Comparison of ENCODE assay signal across 17 cellular contexts in genomic region chr19:16153582-16154336, GRCh38. TPM values are rescaled to one million over a fixed set of nuclear protein-coding genes. Genes with fewer than 3 reads are reported as not detected.
DNase-seq lines count a peak whose midpoint lies in the region; TF ChIP-seq lines count a peak whose summit lies in the region.
"Had no signal": no experiment of that assay in that cellular context is flagged by ENCODE, and none has a peak within 500 bp of the region (broad histone marks: within the 10 kb centered on the region; RNA-seq: fewer than 3 reads in every experiment).

No MANE protein-coding gene starts in this region.

- H3K56ac ChIP-seq in mesendoderm (ENCODE audit: low read length): no peak overlapping the region

- DNase-seq in DMS53 (lab: John Stamatoyannopoulos, UW) (peak; percentile 11), DMS53 treated with DMSO at 0.1 percent for 48 hours (lab: John Stamatoyannopoulos, UW; ENCODE audit: unreplicated experiment) (no peak), HUDEP-2 (lab: John Stamatoyannopoulos, UW; ENCODE audit: unreplicated experiment in 76 of 76) (peak in 46 of 76 experiments; percentile 8 to 60 (median 34)), SK-MEL-5 (ENCODE audit: low read depth, low spot score) (peak; percentile 13), mesendoderm (peak; percentile 40), T1000 (lab: John Stamatoyannopoulos, UW) (no peak), right atrium auricular region (ENCODE audit: low spot score) (no peak), brain microvascular endothelial cell (no peak)
- DNase-seq: 8988T; activated T-cell treated with anti-CD3 and anti-CD28 coated beads, Interleukin-2, amount 50 U/mL, for 24 hours; colonic mucosa; COR-L47; NCI-H226 had no signal

- H3K18ac ChIP-seq in mesendoderm (ENCODE audit: low read length): no peak overlapping the region

- no peak overlapping the region for H4K5ac ChIP-seq in mesendoderm (ENCODE audit: low read length)

- no peaks in the 10 kb centered on the region for H3K79me1 ChIP-seq in mesendoderm (ENCODE audit: low read length)

- H3K36me3 ChIP-seq in mesendoderm (ENCODE audit: control insufficient read depth, insufficient read depth, low read length): no peaks in the 10 kb centered on the region
- H3K36me3 ChIP-seq in right atrium auricular region: no peaks in the 10 kb centered on the region
- H3K36me3 ChIP-seq in brain microvascular endothelial cell (replicated peaks): no peaks in the 10 kb centered on the region
- H3K36me3 ChIP-seq: colonic mucosa, prostate gland had no signal

- H3K27ac ChIP-seq in mesendoderm (ENCODE audit: low read depth, low read length): no peak overlapping the region
- H3K27ac ChIP-seq in right atrium auricular region: no peak overlapping the region
- H3K27ac ChIP-seq in brain microvascular endothelial cell: no peak overlapping the region
- H3K27ac ChIP-seq: colonic mucosa, prostate gland had no signal

- no peaks in the 10 kb centered on the region for H3K4me1 ChIP-seq in mesendoderm (ENCODE audit: control insufficient read depth, low read depth, low read length)
- no peaks in the 10 kb centered on the region for H3K4me1 ChIP-seq in right atrium auricular region
- H3K4me1 ChIP-seq: colonic mucosa, prostate gland had no signal

- H3K4ac ChIP-seq in mesendoderm (ENCODE audit: low read depth, low read length): no peak overlapping the region

- no peaks in the 10 kb centered on the region for H3K9me3 ChIP-seq in right atrium auricular region
- H3K9me3 ChIP-seq: colonic mucosa, prostate gland had no signal

- no CpG with 5 or more reads among the region's 11 CpGs for WGBS in mesendoderm (ENCODE audit: extremely low coverage, insufficient coverage, low lambda C conversion rate)

- H2BK15ac ChIP-seq in mesendoderm (replicated peaks; ENCODE audit: low read depth): no peak overlapping the region

- no peaks in the 10 kb centered on the region for H3K79me2 ChIP-seq in mesendoderm (ENCODE audit: control insufficient read depth, insufficient read depth, low read length)

- no peak overlapping the region for H2BK120ac ChIP-seq in mesendoderm (ENCODE audit: low read depth, low read length)

- H3K4me2 ChIP-seq in mesendoderm (ENCODE audit: low read length): no peak overlapping the region

- H2AK5ac ChIP-seq in mesendoderm (ENCODE audit: low read length): no peak overlapping the region

- no peak overlapping the region for H2BK5ac ChIP-seq in mesendoderm (ENCODE audit: low read length)

- TF ChIP-seq CTCF in right atrium auricular region (IDR thresholded peaks at IDR 0.05): no peak
- no peak for TF ChIP-seq CTCF in brain microvascular endothelial cell (IDR thresholded peaks at IDR 0.05; ENCODE audit: low read depth, low read length, missing control alignments)

- H3K27me3 ChIP-seq in mesendoderm (ENCODE audit: insufficient read depth, low read length, poor library complexity) (no peaks in the 10 kb centered on the region), right atrium auricular region (no peaks in the 10 kb centered on the region), brain microvascular endothelial cell (replicated peaks) (no peaks in the 10 kb centered on the region)
- H3K27me3 ChIP-seq: colonic mucosa had no signal

- no peak overlapping the region for H3K23ac ChIP-seq in mesendoderm (ENCODE audit: low read length)

- H3K4me3 ChIP-seq in mesendoderm (ENCODE audit: low read length): no peak overlapping the region
- H3K4me3 ChIP-seq in right atrium auricular region: no peak overlapping the region
- no peak overlapping the region for H3K4me3 ChIP-seq in brain microvascular endothelial cell (ENCODE audit: low read depth, low read length)
- H3K4me3 ChIP-seq: colonic mucosa, prostate gland had no signal

- no peak overlapping the region for H3K9ac ChIP-seq in mesendoderm (ENCODE audit: low read length)

- H4K8ac ChIP-seq in mesendoderm (ENCODE audit: low read depth, low read length): no peak overlapping the region

- in situ Hi-C loops in SK-MEL-5 (cut with HindIII; ENCODE audit: low pct_unique_long_range_greater_than_20kb, low sequenced_read_pairs): no loop called here
- in situ Hi-C loops in brain microvascular endothelial cell (cut with HindIII; ENCODE audit: low pct_ligation_motif_present, low sequenced_read_pairs): no loop called here

RNA-seq across cellular contexts. Expression of gene HSH2D, which starts 10.3 kb away (rescaled TPM):
- total RNA-seq in SK-MEL-5 (2014; rRNA removed; shearing (Covaris generic)): not detected in 2 replicates
- not detected in 2 replicates for polyA plus RNA-seq in SK-MEL-5 (2015; cell fraction: cytosol; rRNA removed)
- polyA plus RNA-seq in SK-MEL-5 (2015; cell fraction: nucleus; rRNA removed): not detected in 2 replicates
- 0.56 TPM for polyA plus RNA-seq in mesendoderm (2013, experiment 1 of 2)
- 0.49 TPM for polyA plus RNA-seq in mesendoderm (2013, experiment 2 of 2)
- 1 to 10 TPM in 1 of 2 donors, not detected in 1; 1.1 TPM for total RNA-seq in right atrium auricular region
- total RNA-seq: fibroblast of lung, RPMI7951 had no signal
- polyA plus RNA-seq: fibroblast of lung had no signal

RNA-seq across cellular contexts. Expression of gene CIB3, which starts 19.6 kb away (rescaled TPM):
- total RNA-seq in SK-MEL-5 (2014; rRNA removed; shearing (Covaris generic)): not detected in 2 replicates
- polyA plus RNA-seq in SK-MEL-5 (2015; cell fraction: cytosol; rRNA removed): not detected in 2 replicates
- not detected in 2 replicates for polyA plus RNA-seq in SK-MEL-5 (2015; cell fraction: nucleus; rRNA removed)
- not detected for polyA plus RNA-seq in mesendoderm (2013, experiment 1 of 2)
- not detected for polyA plus RNA-seq in mesendoderm (2013, experiment 2 of 2)
- total RNA-seq in right atrium auricular region: not detected
- total RNA-seq: colonic mucosa, fibroblast of lung, MCF 10A, prostate gland, RPMI7951 had no signal
- polyA plus RNA-seq: fibroblast of lung had no signal

RNA-seq across cellular contexts. Expression of gene FAM32A, which starts 31.5 kb away (rescaled TPM):
- total RNA-seq in SK-MEL-5 (2014; rRNA removed; shearing (Covaris generic)): 78.3 and 95.1 TPM in 2 replicates
- polyA plus RNA-seq in SK-MEL-5 (2015; cell fraction: cytosol; rRNA removed): 77.9 and 80.6 TPM in 2 replicates
- 26.7 and 31.5 TPM in 2 replicates for polyA plus RNA-seq in SK-MEL-5 (2015; cell fraction: nucleus; rRNA removed)
- polyA plus RNA-seq in mesendoderm (2013, experiment 1 of 2): 93.6 TPM
- polyA plus RNA-seq in mesendoderm (2013, experiment 2 of 2): 93.1 TPM
- 10 to 100 TPM; 56.8 to 61.7 TPM for total RNA-seq in right atrium auricular region

RNA-seq across cellular contexts. Expression of gene RAB8A, which starts 42.1 kb away (rescaled TPM):
- 26.7 and 28.4 TPM in 2 replicates for total RNA-seq in SK-MEL-5 (2014; rRNA removed; shearing (Covaris generic))
- polyA plus RNA-seq in SK-MEL-5 (2015; cell fraction: cytosol; rRNA removed): 35.7 and 41.4 TPM in 2 replicates
- 13.9 and 16.4 TPM in 2 replicates for polyA plus RNA-seq in SK-MEL-5 (2015; cell fraction: nucleus; rRNA removed)
- polyA plus RNA-seq in mesendoderm (2013, experiment 1 of 2): 61.3 TPM
- 61.3 TPM for polyA plus RNA-seq in mesendoderm (2013, experiment 2 of 2)
- 10 to 100 TPM; 14.2 to 29.9 TPM for total RNA-seq in right atrium auricular region

RNA-seq across cellular contexts. Expression of gene AP1M1, which starts 44.0 kb away (rescaled TPM):
- 42.7 and 45.9 TPM in 2 replicates for total RNA-seq in SK-MEL-5 (2014; rRNA removed; shearing (Covaris generic))
- 78.3 and 98.9 TPM in 2 replicates for polyA plus RNA-seq in SK-MEL-5 (2015; cell fraction: cytosol; rRNA removed)
- 57.7 and 74.1 TPM in 2 replicates for polyA plus RNA-seq in SK-MEL-5 (2015; cell fraction: nucleus; rRNA removed)
- polyA plus RNA-seq in mesendoderm (2013, experiment 1 of 2): 20.0 TPM
- polyA plus RNA-seq in mesendoderm (2013, experiment 2 of 2): 21.4 TPM
- 10 to 100 TPM; 54.8 to 70.2 TPM for total RNA-seq in right atrium auricular region

Comparison
In these comparisons a context has a peak if more than half of its experiments do, and no peak if none do; other contexts are left out.
1. DNase-seq: peak in DMS53 (single experiment), HUDEP-2 (46 of 76), SK-MEL-5 (single experiment) and mesendoderm (single experiment); none in DMS53 treated with DMSO at 0.1 percent for 48 hours (single experiment), T1000 (single experiment), right atrium auricular region (single experiment) and brain microvascular endothelial cell (single experiment).